Comparison of ENCODE assay signal across 2 cellular contexts in the genomic region with DNA sequence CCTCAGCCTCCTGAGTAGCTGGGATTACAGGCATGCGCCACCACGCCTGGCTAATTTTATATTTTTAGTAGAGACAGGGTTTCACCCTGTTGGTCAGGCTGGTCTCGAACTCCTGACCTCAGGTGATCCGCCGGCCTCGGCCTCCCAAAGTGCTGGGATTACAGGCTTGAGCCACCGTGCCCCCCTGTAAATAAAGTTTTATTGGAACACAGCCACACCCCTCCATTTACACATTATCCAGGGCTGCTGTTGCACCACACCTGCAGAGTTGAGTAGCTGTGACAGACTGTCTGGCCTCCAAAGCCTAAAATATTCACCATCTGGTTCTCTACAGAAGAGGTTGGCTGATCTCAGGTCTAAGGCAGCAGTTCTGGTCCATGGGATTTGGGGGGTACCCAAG.
TF ChIP-seq lines count a peak whose summit lies in the region.

No MANE protein-coding gene starts in this region.

TF ChIP-seq in K562, 482 proteins besides CTCF, POLR2A, EP300 and RAD21:
- TF ChIP-seq, protein P1, sequence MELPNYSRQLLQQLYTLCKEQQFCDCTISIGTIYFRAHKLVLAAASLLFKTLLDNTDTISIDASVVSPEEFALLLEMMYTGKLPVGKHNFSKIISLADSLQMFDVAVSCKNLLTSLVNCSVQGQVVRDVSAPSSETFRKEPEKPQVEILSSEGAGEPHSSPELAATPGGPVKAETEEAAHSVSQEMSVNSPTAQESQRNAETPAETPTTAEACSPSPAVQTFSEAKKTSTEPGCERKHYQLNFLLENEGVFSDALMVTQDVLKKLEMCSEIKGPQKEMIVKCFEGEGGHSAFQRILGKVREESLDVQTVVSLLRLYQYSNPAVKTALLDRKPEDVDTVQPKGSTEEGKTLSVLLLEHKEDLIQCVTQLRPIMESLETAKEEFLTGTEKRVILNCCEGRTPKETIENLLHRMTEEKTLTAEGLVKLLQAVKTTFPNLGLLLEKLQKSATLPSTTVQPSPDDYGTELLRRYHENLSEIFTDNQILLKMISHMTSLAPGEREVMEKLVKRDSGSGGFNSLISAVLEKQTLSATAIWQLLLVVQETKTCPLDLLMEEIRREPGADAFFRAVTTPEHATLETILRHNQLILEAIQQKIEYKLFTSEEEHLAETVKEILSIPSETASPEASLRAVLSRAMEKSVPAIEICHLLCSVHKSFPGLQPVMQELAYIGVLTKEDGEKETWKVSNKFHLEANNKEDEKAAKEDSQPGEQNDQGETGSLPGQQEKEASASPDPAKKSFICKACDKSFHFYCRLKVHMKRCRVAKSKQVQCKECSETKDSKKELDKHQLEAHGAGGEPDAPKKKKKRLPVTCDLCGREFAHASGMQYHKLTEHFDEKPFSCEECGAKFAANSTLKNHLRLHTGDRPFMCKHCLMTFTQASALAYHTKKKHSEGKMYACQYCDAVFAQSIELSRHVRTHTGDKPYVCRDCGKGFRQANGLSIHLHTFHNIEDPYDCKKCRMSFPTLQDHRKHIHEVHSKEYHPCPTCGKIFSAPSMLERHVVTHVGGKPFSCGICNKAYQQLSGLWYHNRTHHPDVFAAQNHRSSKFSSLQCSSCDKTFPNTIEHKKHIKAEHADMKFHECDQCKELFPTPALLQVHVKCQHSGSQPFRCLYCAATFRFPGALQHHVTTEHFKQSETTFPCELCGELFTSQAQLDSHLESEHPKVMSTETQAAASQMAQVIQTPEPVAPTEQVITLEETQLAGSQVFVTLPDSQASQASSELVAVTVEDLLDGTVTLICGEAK (IDR thresholded peaks at IDR 0.05): peak; percentile 88
- TF ChIP-seq, protein P1 (CRISPR knock-in tag; IDR thresholded peaks at IDR 0.05): peak; percentile 62; the same call in 1 of the 2 replicates

TF ChIP-seq in HepG2, 621 proteins besides CTCF, POLR2A, EP300 and RAD21:
- TF ChIP-seq, protein P1 (IDR thresholded peaks at IDR 0.05): peak; percentile 59
- TF ChIP-seq, protein P1 (CRISPR knock-in tag; IDR thresholded peaks at IDR 0.05): peak; percentile 99
